Comparison of ENCODE assay signal across 18 cellular contexts in genomic region chr19:5205388-5205787, GRCh38.
A peak's percentile ranks its signal among the peaks of the same experiment; 100 is the strongest.
DNase-seq lines count a peak whose midpoint lies in the region; ATAC-seq and TF ChIP-seq lines count a peak whose summit lies in the region.
"Had no signal": no experiment of that assay in that cellular context is flagged by ENCODE, and none has a peak within 500 bp of the region (broad histone marks: within the 10 kb centered on the region; RNA-seq: fewer than 3 reads in every experiment).

No MANE protein-coding gene starts in this region.

- H3K4me3 Mint-ChIP-seq in T-helper 17 cell: peak overlapping the region; percentile 22
- H3K4me3 Mint-ChIP-seq in memory B cell: no peak overlapping the region
- H3K4me3 Mint-ChIP-seq: nephron, type B pancreatic cell had no signal

- no peak overlapping the region for H2AK5ac ChIP-seq in IMR-90 (ENCODE audit: low read depth, low read length)

- no peaks in the 10 kb centered on the region for H3K27me3 ChIP-seq in IMR-90 (ENCODE audit: control insufficient read depth, insufficient read depth, low read length)
- H3K27me3 ChIP-seq in vagina: no peaks in the 10 kb centered on the region
- H3K27me3 ChIP-seq: ascending aorta had no signal

- no peak overlapping the region for H3K18ac ChIP-seq in IMR-90 (ENCODE audit: low read depth, low read length)

- WGBS in IMR-90 (ENCODE audit: extremely low coverage in 2 of 2, insufficient read length in 1 of 2), 2 experiments: 100% methylated on average over 3 of the region's 13 CpGs; no CpG with 5 or more reads in 1 of the 2 experiments

- no TSS peak for BruUV-seq in IMR-90 (replicated peaks; lab: Mats Ljungman, UMichigan)

- H3K36me3 Mint-ChIP-seq in T-helper 17 cell (ENCODE audit: low read depth): no peaks in the 10 kb centered on the region
- no peaks in the 10 kb centered on the region for H3K36me3 Mint-ChIP-seq in memory B cell

- H3K9ac ChIP-seq in IMR-90 (ENCODE audit: low read depth, low read length): no peak overlapping the region

- H3K27me3 Mint-ChIP-seq in T-helper 17 cell (no peaks in the 10 kb centered on the region), memory B cell (no peaks in the 10 kb centered on the region)
- H3K27me3 Mint-ChIP-seq: type B pancreatic cell had no signal

- no peaks in the 10 kb centered on the region; the same call in 1 of the 2 replicates for H4K20me1 ChIP-seq in IMR-90 (ENCODE audit: insufficient read depth, low read length)

- H3K4me1 ChIP-seq in IMR-90 (ENCODE audit: control insufficient read depth, insufficient read depth, low read length) (no peaks in the 10 kb centered on the region), vagina (no peaks in the 10 kb centered on the region)

- no peak for TF ChIP-seq POLR2A in IMR-90 (IDR thresholded peaks at IDR 0.05; ENCODE audit: low read depth, low read length)
- no peak for TF ChIP-seq POLR2A in vagina (IDR thresholded peaks at IDR 0.05)

- no peak overlapping the region for H2BK20ac ChIP-seq in IMR-90 (ENCODE audit: low read depth, low read length)

- H3K56ac ChIP-seq in IMR-90 (ENCODE audit: extremely low read depth, insufficient read depth, low read length): no peak overlapping the region

- H3K4me1 Mint-ChIP-seq in T-helper 17 cell (no peaks in the 10 kb centered on the region), memory B cell (no peaks in the 10 kb centered on the region)
- H3K4me1 Mint-ChIP-seq: nephron had no signal

- DNase-seq in SIG-M5 treated with dmso at 0.1 percent for 504 hours (lab: John Stamatoyannopoulos, UW; ENCODE audit: unreplicated experiment): peak; percentile 59
- no peak for DNase-seq in SIG-M5 (lab: John Stamatoyannopoulos, UW)
- DNase-seq in IMR-90: no peak
- no peak for DNase-seq in T-helper 17 cell
- DNase-seq in memory B cell (ENCODE audit: low spot score in 2 of 2): no peak
- DNase-seq in amniotic stem cell (lab: John Stamatoyannopoulos, UW): no peak
- DNase-seq in vagina (ENCODE audit: extremely low spot score in 2 of 2): no peak
- no peak for DNase-seq in LoVo (ENCODE audit: low spot score)
- DNase-seq: hippocampal formation, kidney, mesendoderm, NCI-H1436 treated with DMSO at 0.1 percent for 48 hours, NCI-H446, SHP77 had no signal

- H2BK15ac ChIP-seq in IMR-90 (ENCODE audit: low read depth, low read length): no peak overlapping the region

- no peak overlapping the region for H4K8ac ChIP-seq in IMR-90 (ENCODE audit: low read depth in 2 of 2, low read length in 2 of 2)

- H3K9me3 ChIP-seq in IMR-90 (ENCODE audit: control insufficient read depth, insufficient read depth, low read length): peaks cover 19% of the 10 kb centered on the region
- no peaks in the 10 kb centered on the region for H3K9me3 ChIP-seq in T-helper 17 cell (ENCODE audit: control insufficient read depth, low read length, poor library complexity, severe bottlenecking)
- peaks cover 10% of the 10 kb centered on the region for H3K9me3 ChIP-seq in vagina

- intact Hi-C loops in IMR-90 (cut with micrococcal nuclease): no loop called here
- intact Hi-C loops in vagina (cut with DNase I): no loop called here

- H3K27ac ChIP-seq in IMR-90 (ENCODE audit: insufficient read depth, low read length): no peak overlapping the region
- H3K27ac ChIP-seq in vagina: no peak overlapping the region
- H3K27ac ChIP-seq: 22Rv1, ascending aorta had no signal

- H3K4me2 ChIP-seq in IMR-90 (ENCODE audit: low read depth, low read length): no peak overlapping the region

- no peak for ATAC-seq in IMR-90 (ENCODE audit: low read depth)
- ATAC-seq in T-helper 17 cell: no peak
- peak; percentile 45 for ATAC-seq in memory B cell (ENCODE audit: low read depth)

- peak overlapping the region; percentile 61 for H2AK9ac ChIP-seq in IMR-90 (replicated peaks; ENCODE audit: low read depth, low read length, poor library complexity)

- in situ Hi-C loops in IMR-90 (cut with MboI; ENCODE audit: low sequenced_read_pairs): no loop called here

- no peak overlapping the region for H3K4ac ChIP-seq in IMR-90 (ENCODE audit: low read depth, low read length)

- POLR2A ChIA-PET in IMR-90 (lab: Charles Lee; ENCODE audit: unreplicated experiment): no interaction called here

- H3K9me1 ChIP-seq in IMR-90 (ENCODE audit: insufficient read depth, low read length): no peaks in the 10 kb centered on the region

- dilution Hi-C loops in IMR-90 (cut with HindIII; ENCODE audit: low sequenced_read_pairs, unreplicated experiment): no loop called here

- H3K79me1 ChIP-seq in IMR-90 (ENCODE audit: low read depth in 1 of 2, low read length in 2 of 2): no peaks in the 10 kb centered on the region; a peak in 1 of 4 replicates

- no peak overlapping the region for H3K27ac Mint-ChIP-seq in T-helper 17 cell
- no peak overlapping the region for H3K27ac Mint-ChIP-seq in memory B cell
- H3K27ac Mint-ChIP-seq: nephron, type B pancreatic cell had no signal

- TF ChIP-seq CTCF in IMR-90 (conservative IDR thresholded peaks at IDR 0.05; ENCODE audit: low read depth, low read length) (no peak), vagina (IDR thresholded peaks at IDR 0.05) (no peak)

- H3K4me3 ChIP-seq in IMR-90 (ENCODE audit: insufficient read depth, low read depth, low read length) (no peak overlapping the region), vagina (no peak overlapping the region)
- H3K4me3 ChIP-seq: ascending aorta had no signal

- H2BK120ac ChIP-seq in IMR-90 (ENCODE audit: low read depth, low read length): no peak overlapping the region

- no peak overlapping the region for H4K5ac ChIP-seq in IMR-90 (ENCODE audit: low read depth, low read length)

- peaks cover 2% of the 10 kb centered on the region for H3K9me3 Mint-ChIP-seq in memory B cell

- no peak for TF ChIP-seq RAD21 in IMR-90 (IDR thresholded peaks at IDR 0.05; ENCODE audit: low read length)

- H3K36me3 ChIP-seq in IMR-90 (ENCODE audit: control insufficient read depth, insufficient read depth, low read length) (peaks cover 38% of the 10 kb centered on the region), vagina (peaks cover 0 to 32% of the 10 kb centered on the region in 2 donors)

- H4K91ac ChIP-seq in IMR-90 (ENCODE audit: insufficient read depth, low read depth, low read length): no peak overlapping the region

- H2AFZ ChIP-seq in IMR-90 (replicated peaks; ENCODE audit: low read length, poor library complexity): no peak overlapping the region

- H3K23ac ChIP-seq in IMR-90 (ENCODE audit: low read depth, low read length): no peak overlapping the region

- CTCF ChIA-PET in IMR-90 (lab: Yijun Ruan, JAX): interaction anchor here (0.6 kb wide), 1 partner anchor 12 kb away, joined by 3 read pairs; no protein-coding TSS in a partner anchor

- no peak overlapping the region for H2BK5ac ChIP-seq in IMR-90 (ENCODE audit: low read depth, low read length, poor library complexity, severe bottlenecking)

- no peak overlapping the region for H3K14ac ChIP-seq in IMR-90 (replicated peaks; ENCODE audit: low read depth, low read length)

TF ChIP-seq in IMR-90, 13 proteins besides CTCF, POLR2A, EP300 and RAD21:
- no peak for TF ChIP-seq BHLHE40 (IDR thresholded peaks at IDR 0.05; ENCODE audit: low read depth, low read length)
- no peak for TF ChIP-seq SMC3 (IDR thresholded peaks at IDR 0.05; ENCODE audit: low read depth, low read length)
- no peak for TF ChIP-seq MAFK (IDR thresholded peaks at IDR 0.05; ENCODE audit: low read depth, low read length)
- no peak for TF ChIP-seq MAZ (IDR thresholded peaks at IDR 0.05; ENCODE audit: borderline replicate concordance, low read depth, low read length)
- TF ChIP-seq MXI1 (IDR thresholded peaks at IDR 0.05; ENCODE audit: borderline replicate concordance, low read depth, low read length): no peak
- TF ChIP-seq NFE2L2 (IDR thresholded peaks at IDR 0.05; ENCODE audit: low read depth, low read length): no peak
- TF ChIP-seq ELK1 (IDR thresholded peaks at IDR 0.05; ENCODE audit: borderline replicate concordance, low read depth, low read length): no peak
- no peak for TF ChIP-seq FOS (IDR thresholded peaks at IDR 0.05; ENCODE audit: low read depth, low read length)
- TF ChIP-seq CEBPB (IDR thresholded peaks at IDR 0.05; ENCODE audit: low read depth, low read length): no peak
- no peak for TF ChIP-seq RFX5 (IDR thresholded peaks at IDR 0.05; ENCODE audit: low read depth, low read length)
- no peak for TF ChIP-seq RCOR1 (IDR thresholded peaks at IDR 0.05; ENCODE audit: insufficient replicate concordance, low read length)
- TF ChIP-seq, protein P1, sequence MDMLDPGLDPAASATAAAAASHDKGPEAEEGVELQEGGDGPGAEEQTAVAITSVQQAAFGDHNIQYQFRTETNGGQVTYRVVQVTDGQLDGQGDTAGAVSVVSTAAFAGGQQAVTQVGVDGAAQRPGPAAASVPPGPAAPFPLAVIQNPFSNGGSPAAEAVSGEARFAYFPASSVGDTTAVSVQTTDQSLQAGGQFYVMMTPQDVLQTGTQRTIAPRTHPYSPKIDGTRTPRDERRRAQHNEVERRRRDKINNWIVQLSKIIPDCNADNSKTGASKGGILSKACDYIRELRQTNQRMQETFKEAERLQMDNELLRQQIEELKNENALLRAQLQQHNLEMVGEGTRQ (IDR thresholded peaks at IDR 0.05; ENCODE audit: low read depth, low read length): no peak
- TF ChIP-seq CHD1 (IDR thresholded peaks at IDR 0.05; ENCODE audit: low read depth, low read length): no peak
